ENCODE assay signal across 1 cellular context in the genomic region with DNA sequence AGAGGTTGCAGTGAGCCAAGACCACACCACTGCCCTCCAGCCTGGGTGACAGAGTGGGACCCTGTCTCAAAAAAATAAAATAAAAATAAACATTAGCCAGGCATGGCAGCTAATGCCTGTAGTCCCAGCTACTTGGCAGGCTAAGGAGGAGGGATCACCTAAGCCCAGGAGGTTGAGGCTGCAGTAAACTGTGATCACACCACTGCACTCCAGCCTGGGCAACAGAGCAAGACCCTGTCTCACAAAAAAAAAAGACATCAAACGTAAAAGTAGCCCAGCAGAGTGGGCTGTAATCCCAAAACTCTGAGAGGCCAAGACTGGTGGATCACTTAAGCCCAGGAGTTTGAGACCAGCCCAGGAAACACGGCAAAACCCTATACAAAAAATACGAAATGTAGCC.
A peak's percentile ranks its signal among the peaks of the same experiment; 100 is the strongest.
TF ChIP-seq lines count a peak whose summit lies in the region.

No MANE protein-coding gene starts in this region.

TF ChIP-seq in HepG2, 621 proteins besides CTCF, POLR2A, EP300 and RAD21:
- TF ChIP-seq ZNF432 (CRISPR knock-in tag; IDR thresholded peaks at IDR 0.05; ENCODE audit: borderline replicate concordance) = no peak
- peak; percentile 68; the same call in 1 of the 2 replicates for TF ChIP-seq ZNF121 (CRISPR knock-in tag; IDR thresholded peaks at IDR 0.05)
